8 cellular contexts compared by ENCODE assay signal in genomic region chr10:70296406-70296899, GRCh38. TPM values are rescaled to one million over a fixed set of nuclear protein-coding genes. Genes with fewer than 3 reads are reported as not detected.
DNase-seq lines count a peak whose midpoint lies in the region; ATAC-seq and TF ChIP-seq lines count a peak whose summit lies in the region.

No MANE protein-coding gene starts in this region.

- H3K9me3 ChIP-seq in A673 (ENCODE audit: low read depth, low read length, poor library complexity, severe bottlenecking): no peaks in the 10 kb centered on the region

- no peak overlapping the region for H3K4me3 ChIP-seq in A673 (ENCODE audit: low read depth, low read length, poor library complexity, severe bottlenecking)

- CTCF ChIA-PET in A673 (lab: Charles Lee): no interaction called here

- no peaks in the 10 kb centered on the region for H3K36me3 ChIP-seq in A673 (ENCODE audit: insufficient read depth, low read length, poor library complexity, severe bottlenecking)

- POLR2A ChIA-PET in A673 (lab: Charles Lee; ENCODE audit: low non-redundant PET): no interaction called here

- DNase-seq in HCEC 1CT (peak; percentile 95), T1000 (lab: John Stamatoyannopoulos, UW) (peak; percentile 8), left cardiac atrium (peak; percentile 93), smooth muscle cell of the brain vasculature (ENCODE audit: low read depth, low spot score) (peak; percentile 26), SKM-1 (lab: John Stamatoyannopoulos, UW; ENCODE audit: unreplicated experiment) (no peak), A673 (ENCODE audit: low spot score) (no peak), NCI-H187 treated with DMSO at 0.1 percent for 48 hours (lab: John Stamatoyannopoulos, UW) (no peak), HuH-7 (ENCODE audit: low spot score) (no peak)

- no peak overlapping the region for H3K27ac ChIP-seq in A673 (ENCODE audit: low read depth, low read length, poor library complexity, severe bottlenecking)

- ATAC-seq in left cardiac atrium: peak; percentile 98 to 100

- peaks cover 4% of the 10 kb centered on the region for H3K4me1 ChIP-seq in A673 (ENCODE audit: insufficient read depth, low read length, poor library complexity, severe bottlenecking)

- intact Hi-C loops in left cardiac atrium (cut with DNase I) (no loop called here), A673 (cut with micrococcal nuclease; ENCODE audit: unreplicated experiment) (no loop called here)

- no peaks in the 10 kb centered on the region for H3K27me3 ChIP-seq in A673 (replicated peaks; ENCODE audit: insufficient read depth, low read depth, low read length, poor library complexity)

- no peak for TF ChIP-seq CTCF in A673 (conservative IDR thresholded peaks at IDR 0.05; ENCODE audit: low read depth, low read length)

- BruUV-seq in A673 (replicated peaks; lab: Mats Ljungman, UMichigan): no TSS peak

RNA-seq across cellular contexts. Expression of gene NPFFR1, which starts 12.6 kb away (rescaled TPM):
- total RNA-seq in left cardiac atrium (under 1 TPM; 0.05 to 0.12 TPM), A673 (2021) (0.02 TPM in 1 of 2 replicates, not detected in the other)

Comparison
In these comparisons a context has a peak if more than half of its experiments do, and no peak if none do; other contexts are left out.
1. DNase-seq: peak in HCEC 1CT (single experiment), T1000 (single experiment), left cardiac atrium (single experiment) and smooth muscle cell of the brain vasculature (single experiment); none in SKM-1 (single experiment), A673 (single experiment), NCI-H187 treated with DMSO at 0.1 percent for 48 hours (single experiment) and HuH-7 (single experiment).